In the genomic region with DNA sequence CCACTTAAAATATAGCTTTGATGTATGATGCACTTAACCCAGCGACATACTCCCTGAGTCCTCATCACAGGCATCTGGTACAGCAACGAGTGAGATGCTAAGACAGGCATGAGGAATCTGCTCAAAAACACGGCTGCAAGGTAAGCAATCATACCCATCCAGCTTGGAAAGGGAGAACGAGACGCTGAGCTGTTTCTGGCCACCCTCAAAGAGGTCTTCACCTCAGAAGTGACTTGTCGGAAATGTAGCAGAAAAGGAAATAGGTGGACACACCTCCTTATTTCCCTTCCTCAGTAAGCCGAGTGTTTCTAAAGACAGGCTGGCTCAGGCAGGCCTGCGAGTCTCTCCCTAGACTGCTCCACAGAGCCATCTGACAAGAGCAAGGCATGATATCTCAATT, we compare ENCODE assay signal across 20 cellular contexts.
DNase-seq lines count a peak whose midpoint lies in the region; ATAC-seq and TF ChIP-seq lines count a peak whose summit lies in the region.
"Had no signal": no experiment of that assay in that cellular context is flagged by ENCODE, and none has a peak within 500 bp of the region (broad histone marks: within the 10 kb centered on the region; RNA-seq: fewer than 3 reads in every experiment).

No MANE protein-coding gene starts in this region.

- H3K27ac ChIP-seq in ectodermal cell (ENCODE audit: insufficient read depth, low read depth, low read length, poor library complexity, severe bottlenecking), result peak overlapping the region; percentile 67
- H3K27ac ChIP-seq: A549, Peyer's patch had no signal

- no peak for DNase-seq in activated naive CD8-positive, alpha-beta T cell treated with anti-CD3 and anti-CD28 coated beads for 36 hours
- DNase-seq in nephron progenitor cell (no peak), SKM-1 (lab: John Stamatoyannopoulos, UW; ENCODE audit: unreplicated experiment) (no peak)
- DNase-seq: CD4-positive, CD25-positive, alpha-beta regulatory T cell; GOT3; HCEC 1CT; IMR-90; NCI-H1105; NCI-H1694; NCI-H2081; NCI-H2171 treated with DMSO at 0.1 percent for 48 hours; NCI-H524 treated with DMSO at 0.1 percent for 48 hours; Peyer's patch had no signal

- H3K27me3 Mint-ChIP-seq in activated naive CD8-positive, alpha-beta T cell, result no peaks in the 10 kb centered on the region
- H3K27me3 Mint-ChIP-seq in activated naive CD8-positive, alpha-beta T cell treated with anti-CD3 and anti-CD28 coated beads for 36 hours, result no peaks in the 10 kb centered on the region
- H3K27me3 Mint-ChIP-seq in nephron progenitor cell (ENCODE audit: low read depth, poor library complexity), result no peaks in the 10 kb centered on the region
- H3K27me3 Mint-ChIP-seq: B cell; CD4-positive, CD25-positive, alpha-beta regulatory T cell had no signal

- no peaks in the 10 kb centered on the region for H3K9me3 Mint-ChIP-seq in activated naive CD8-positive, alpha-beta T cell (ENCODE audit: low read depth)
- H3K9me3 Mint-ChIP-seq in activated naive CD8-positive, alpha-beta T cell treated with anti-CD3 and anti-CD28 coated beads for 36 hours, result no peaks in the 10 kb centered on the region
- H3K9me3 Mint-ChIP-seq in nephron progenitor cell, result no peaks in the 10 kb centered on the region
- H3K9me3 Mint-ChIP-seq: CD4-positive, CD25-positive, alpha-beta regulatory T cell had no signal

- H3K4me1 ChIP-seq in ectodermal cell (ENCODE audit: control insufficient read depth, insufficient read depth, low read length), result peaks cover 7% of the 10 kb centered on the region
- H3K4me1 ChIP-seq: Peyer's patch had no signal

- H3K27ac Mint-ChIP-seq in activated naive CD8-positive, alpha-beta T cell, result peak overlapping the region; percentile 41
- no peak overlapping the region for H3K27ac Mint-ChIP-seq in activated naive CD8-positive, alpha-beta T cell treated with anti-CD3 and anti-CD28 coated beads for 36 hours
- H3K27ac Mint-ChIP-seq in nephron progenitor cell, result peak overlapping the region; percentile 85
- H3K27ac Mint-ChIP-seq: B cell had no signal

- H3K36me3 ChIP-seq in ectodermal cell (ENCODE audit: control insufficient read depth, insufficient read depth, low read length), result peaks cover 10% of the 10 kb centered on the region

- no peak overlapping the region for H3K4me3 ChIP-seq in ectodermal cell (ENCODE audit: insufficient read depth, low read depth, low read length)
- H3K4me3 ChIP-seq: A549, Peyer's patch had no signal

- H3K36me3 Mint-ChIP-seq in activated naive CD8-positive, alpha-beta T cell, result no peaks in the 10 kb centered on the region
- H3K36me3 Mint-ChIP-seq in activated naive CD8-positive, alpha-beta T cell treated with anti-CD3 and anti-CD28 coated beads for 36 hours, result peaks cover 4% of the 10 kb centered on the region
- peaks cover 30% of the 10 kb centered on the region for H3K36me3 Mint-ChIP-seq in nephron progenitor cell (ENCODE audit: low read depth)

- ATAC-seq in HG03469 (IDR thresholded peaks at IDR 0.05; ENCODE audit: unreplicated experiment) (no peak), GM21717 (IDR thresholded peaks at IDR 0.05; ENCODE audit: unreplicated experiment) (no peak), HG03108 (IDR thresholded peaks at IDR 0.05; ENCODE audit: unreplicated experiment) (no peak)
- ATAC-seq: A549 had no signal

- no peaks in the 10 kb centered on the region for H3K9me3 ChIP-seq in ectodermal cell (ENCODE audit: control insufficient read depth, low read length)
- H3K9me3 ChIP-seq: A549, Peyer's patch had no signal

- no peak overlapping the region for H3K4me3 Mint-ChIP-seq in activated naive CD8-positive, alpha-beta T cell
- H3K4me3 Mint-ChIP-seq in activated naive CD8-positive, alpha-beta T cell treated with anti-CD3 and anti-CD28 coated beads for 36 hours, result no peak overlapping the region
- H3K4me3 Mint-ChIP-seq in nephron progenitor cell, result no peak overlapping the region
- H3K4me3 Mint-ChIP-seq: B cell; CD4-positive, CD25-positive, alpha-beta regulatory T cell had no signal

- 81 to 85% methylated on average over 8 of the region's 8 CpGs for WGBS in ectodermal cell, 2 experiments

- H3K27me3 ChIP-seq in ectodermal cell (ENCODE audit: control insufficient read depth, insufficient read depth, low read length, poor library complexity, severe bottlenecking), result no peaks in the 10 kb centered on the region
- H3K27me3 ChIP-seq: Peyer's patch had no signal

- no peak for TF ChIP-seq CTCF in nephron progenitor cell (IDR thresholded peaks at IDR 0.05)

- peaks cover 18% of the 10 kb centered on the region for H3K4me1 Mint-ChIP-seq in activated naive CD8-positive, alpha-beta T cell (ENCODE audit: low read depth)
- H3K4me1 Mint-ChIP-seq in activated naive CD8-positive, alpha-beta T cell treated with anti-CD3 and anti-CD28 coated beads for 36 hours, result peaks cover 16% of the 10 kb centered on the region
- H3K4me1 Mint-ChIP-seq in nephron progenitor cell, result peaks cover 13% of the 10 kb centered on the region
